Comparison of ENCODE assay signal across 29 cellular contexts in the genomic region with DNA sequence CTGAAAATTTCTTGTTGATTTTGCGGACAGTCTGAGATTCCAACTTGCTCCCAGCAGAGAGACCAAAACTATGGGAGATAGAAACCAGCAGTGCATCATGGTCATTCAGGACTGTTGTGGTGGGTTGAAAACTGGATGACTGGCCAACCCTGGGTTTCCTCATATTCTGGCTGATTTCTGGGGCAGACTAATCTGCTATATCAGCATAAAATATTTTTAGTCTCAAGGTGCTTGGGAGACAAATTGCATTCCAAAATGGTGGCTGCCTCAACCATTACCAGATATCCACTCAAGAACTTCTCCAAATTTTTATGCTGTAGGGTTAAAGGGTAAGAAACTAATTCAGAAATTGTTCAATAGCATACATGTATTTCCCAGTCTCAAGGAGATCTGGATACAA.
"Had no signal": no experiment of that assay in that cellular context is flagged by ENCODE, and none has a peak within 500 bp of the region (broad histone marks: within the 10 kb centered on the region; RNA-seq: fewer than 3 reads in every experiment).

No MANE protein-coding gene starts in this region.

- ATAC-seq: naive thymus-derived CD8-positive, alpha-beta T cell; natural killer cell treated with Interleukin-12 subunit alpha and Interleukin-12 subunit beta and Interleukin-15 and Interleukin-18, amount 100 ng/mL, for 72 hours; psoas muscle; right cardiac atrium; sciatic nerve; stimulated activated memory B cell treated with anti-CD40 and anti-IgM and Interleukin-4, amounts not matched to agents 10 μg/mL and 1 μg/mL and 100 μg/mL, for 72 hours; stimulated activated naive CD8-positive, alpha-beta T cell treated with anti-CD3 and anti-CD28 coated beads, Interleukin-15, amount 100 ng/mL, for 72 hours; stimulated activated naive CD8-positive, alpha-beta T cell treated with anti-CD3 and anti-CD28 coated beads, Interleukin-15, Interleukin-2, amounts not matched to agents 100 U/mL and 50 U/mL, for 24 hours; upper lobe of right lung had no signal

- H3K9ac ChIP-seq: parathyroid adenoma had no signal

- H3K9me3 ChIP-seq: ovary, psoas muscle, suprapubic skin, testis, tibial artery, transverse colon, upper lobe of right lung, uterus had no signal

- H3K79me2 ChIP-seq: parathyroid adenoma had no signal

- H3K36me3 ChIP-seq: ovary, spleen, suprapubic skin, tibial artery, transverse colon, upper lobe of right lung, uterus had no signal

- H3K4me2 ChIP-seq: smooth muscle cell had no signal

- H3K27me3 ChIP-seq: ovary, spleen, suprapubic skin, testis, tibial artery, transverse colon, upper lobe of right lung, uterus had no signal

- H2AFZ ChIP-seq: parathyroid adenoma had no signal

- DNase-seq: naive thymus-derived CD8-positive, alpha-beta T cell; nephron progenitor cell; occipital lobe; ovary; posterior cingulate gyrus; psoas muscle; right cardiac atrium; spleen; stimulated activated CD4-positive, alpha-beta T cell treated with anti-CD3 and anti-CD28 coated beads, Interleukin-12 subunit alpha, Interleukin-12 subunit beta, amount 100 ng/mL, for 4 hours; stimulated activated CD4-positive, alpha-beta T cell treated with anti-CD3 and anti-CD28 coated beads, Interleukin-1b, Interleukin-23, amount 100 ng/mL, for 48 hours; stimulated activated CD4-positive, alpha-beta T cell treated with anti-CD3 and anti-CD28 coated beads, Interleukin-4, amount 100 ng/mL, for 1 hour; stimulated activated CD4-positive, alpha-beta T cell treated with anti-CD3 and anti-CD28 coated beads, Interleukin-4, amount 100 ng/mL, for 4 hours; stimulated activated CD8-positive, alpha-beta memory T cell treated with anti-CD3 and anti-CD28 coated beads, Interleukin-4, amount 100 ng/mL, for 48 hours; stimulated activated naive CD4-positive, alpha-beta T cell; stimulated activated naive CD8-positive, alpha-beta T cell treated with anti-CD3 and anti-CD28 coated beads, Interleukin-15, amount 100 ng/mL, for 72 hours; stimulated activated naive CD8-positive, alpha-beta T cell treated with anti-CD3 and anti-CD28 coated beads, Interleukin-15, Interleukin-2, amounts not matched to agents 100 U/mL and 50 U/mL, for 24 hours; substantia nigra; testis; tibial artery; transverse colon; upper lobe of right lung; uterus had no signal

- H3K4me3 ChIP-seq: ovary, psoas muscle, skin epidermis, smooth muscle cell, spleen, suprapubic skin, testis, tibial artery, transverse colon, upper lobe of right lung, uterus had no signal

- H3K27ac ChIP-seq: ovary, parathyroid adenoma, psoas muscle, skin epidermis, spleen, suprapubic skin, testis, tibial artery, transverse colon, upper lobe of right lung, uterus had no signal

- H3K4me1 ChIP-seq: parathyroid adenoma, psoas muscle, spleen, suprapubic skin, testis, tibial artery, transverse colon, upper lobe of right lung, uterus had no signal
